16 cellular contexts compared by ENCODE assay signal in genomic region chr18:31983976-31984375, GRCh38.
"Had no signal": no experiment of that assay in that cellular context is flagged by ENCODE, and none has a peak within 500 bp of the region (broad histone marks: within the 10 kb centered on the region; RNA-seq: fewer than 3 reads in every experiment).

No MANE protein-coding gene starts in this region.

- H3K4me3 Mint-ChIP-seq: activated CD4-positive, alpha-beta T cell treated with anti-CD3 and anti-CD28 coated beads, Interleukin-2, amount 10 ng/mL, durations not matched to agents 7 days and 5 days; activated naive CD8-positive, alpha-beta T cell treated with anti-CD3 and anti-CD28 coated beads, Interleukin-2, amount 10 ng/mL, durations not matched to agents 7 days and 5 days; memory B cell; stimulated activated naive B cell treated with anti-CD40 and anti-IgM and Interleukin-4, amounts not matched to agents 10 μg/mL and 1 μg/mL and 100 μg/mL, for 72 hours had no signal

- H3K36me3 Mint-ChIP-seq: activated naive CD8-positive, alpha-beta T cell treated with anti-CD3 and anti-CD28 coated beads, Interleukin-2, amount 10 ng/mL, durations not matched to agents 7 days and 5 days had no signal

- H3K27ac Mint-ChIP-seq: activated CD4-positive, alpha-beta T cell treated with anti-CD3 and anti-CD28 coated beads, Interleukin-2, amount 10 ng/mL, durations not matched to agents 7 days and 5 days; activated naive CD8-positive, alpha-beta T cell treated with anti-CD3 and anti-CD28 coated beads, Interleukin-2, amount 10 ng/mL, durations not matched to agents 7 days and 5 days; memory B cell; stimulated activated naive B cell treated with anti-CD40 and anti-IgM and Interleukin-4, amounts not matched to agents 10 μg/mL and 1 μg/mL and 100 μg/mL, for 72 hours had no signal

- H3K4me3 ChIP-seq: cardiac muscle cell, left lung, upper lobe of right lung had no signal

- ATAC-seq: activated CD4-positive, CD25-positive, alpha-beta regulatory T cell treated with anti-CD3 and anti-CD28 coated beads, Interleukin-2, amount 50 U/mL, for 24 hours; left lung; naive thymus-derived CD8-positive, alpha-beta T cell; SK-N-SH treated with all-trans-retinoic acid at 6 μM for 48 hours; stimulated activated naive B cell treated with anti-CD40 and anti-IgM and Interleukin-4, amounts not matched to agents 10 μg/mL and 1 μg/mL and 100 μg/mL, for 72 hours had no signal

- H3K36me3 ChIP-seq: cardiac muscle cell, left lung, neutrophil, upper lobe of right lung had no signal

- H3K9me3 ChIP-seq: neutrophil, upper lobe of right lung had no signal

- H3K27ac ChIP-seq: cardiac muscle cell, left lung, neutrophil, parathyroid adenoma, upper lobe of right lung had no signal

- H3K27me3 ChIP-seq: cardiac muscle cell, left lung, neutrophil, upper lobe of right lung had no signal

- H3K4me1 ChIP-seq: parathyroid adenoma, upper lobe of right lung had no signal

- H3K27me3 Mint-ChIP-seq: activated CD4-positive, alpha-beta T cell treated with anti-CD3 and anti-CD28 coated beads, Interleukin-2, amount 10 ng/mL, durations not matched to agents 7 days and 5 days; activated naive CD8-positive, alpha-beta T cell treated with anti-CD3 and anti-CD28 coated beads, Interleukin-2, amount 10 ng/mL, durations not matched to agents 7 days and 5 days; naive thymus-derived CD8-positive, alpha-beta T cell; stimulated activated naive B cell treated with anti-CD40 and anti-IgM and Interleukin-4, amounts not matched to agents 10 μg/mL and 1 μg/mL and 100 μg/mL, for 72 hours had no signal

- H3K4me1 Mint-ChIP-seq: memory B cell; stimulated activated naive B cell treated with anti-CD40 and anti-IgM and Interleukin-4, amounts not matched to agents 10 μg/mL and 1 μg/mL and 100 μg/mL, for 72 hours had no signal

- DNase-seq: activated CD4-positive, alpha-beta T cell treated with anti-CD3 and anti-CD28 coated beads, Interleukin-2, amount 10 ng/mL, durations not matched to agents 7 days and 5 days; activated CD8-positive, alpha-beta memory T cell treated with anti-CD3 and anti-CD28 coated beads, Interleukin-2, amount 50 U/mL, for 4 hours; activated naive CD8-positive, alpha-beta T cell treated with anti-CD3 and anti-CD28 coated beads, Interleukin-2, amount 10 ng/mL, durations not matched to agents 7 days and 5 days; amygdala; hippocampal formation; islet precursor cell; left lung; stimulated activated naive B cell treated with anti-CD40 and anti-IgM and Interleukin-4, amounts not matched to agents 10 μg/mL and 1 μg/mL and 100 μg/mL, for 72 hours; upper lobe of right lung had no signal
